ENCODE assay signal across 21 cellular contexts in the genomic region with DNA sequence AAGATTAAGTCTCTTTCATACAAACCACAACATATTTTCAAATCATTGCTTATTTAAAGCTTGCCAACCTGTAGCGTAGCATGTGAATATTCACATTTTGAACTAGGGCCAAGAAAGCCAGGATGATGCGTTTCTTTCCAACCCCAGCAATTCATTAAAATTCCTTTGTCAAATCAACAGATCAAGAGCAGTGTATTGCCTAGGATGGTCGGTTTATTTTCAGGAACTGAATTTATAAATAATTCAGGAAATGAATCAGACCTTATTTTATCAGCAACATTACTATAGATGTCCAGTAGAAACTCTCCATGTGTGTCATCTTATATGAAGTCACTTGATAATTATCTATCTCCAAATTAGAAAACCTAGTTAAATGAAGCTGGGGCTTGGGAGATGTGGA. TPM values are rescaled to one million over a fixed set of nuclear protein-coding genes. Genes with fewer than 3 reads are reported as not detected.
DNase-seq lines count a peak whose midpoint lies in the region; TF ChIP-seq lines count a peak whose summit lies in the region.
"Had no signal": no experiment of that assay in that cellular context is flagged by ENCODE, and none has a peak within 500 bp of the region (broad histone marks: within the 10 kb centered on the region; RNA-seq: fewer than 3 reads in every experiment).

No MANE protein-coding gene starts in this region.

- H3K36me3 ChIP-seq in brain microvascular endothelial cell (replicated peaks) (no peaks in the 10 kb centered on the region), thyroid gland (no peaks in the 10 kb centered on the region), right atrium auricular region (no peaks in the 10 kb centered on the region)
- H3K36me3 ChIP-seq: left ventricle myocardium inferior had no signal

- H3K27ac ChIP-seq in brain microvascular endothelial cell (no peak overlapping the region), thyroid gland (no peak overlapping the region), right atrium auricular region (no peak overlapping the region)
- H3K27ac ChIP-seq: left ventricle myocardium inferior had no signal

- H3K4me3 ChIP-seq in brain microvascular endothelial cell (ENCODE audit: low read depth, low read length) (no peak overlapping the region), thyroid gland (replicated peaks in 1 of 3) (no peak overlapping the region), right atrium auricular region (no peak overlapping the region)
- H3K4me3 ChIP-seq: left ventricle myocardium inferior had no signal

- intact Hi-C loops in thyroid gland (cut with DNase I): no loop called here

- H3K4me1 ChIP-seq in thyroid gland (peaks cover 0 to 4% of the 10 kb centered on the region in 2 donors), right atrium auricular region (no peaks in the 10 kb centered on the region)

- DNase-seq in AG20443 (ENCODE audit: low spot score) (peak; percentile 43), HT1080 (ENCODE audit: low read depth) (peak; percentile 29), brain microvascular endothelial cell (peak; percentile 49), kidney tubule cell (ENCODE audit: low spot score) (peak; percentile 51), ACHN (no peak), thyroid gland (no peak), amygdala (lab: John Stamatoyannopoulos, UW) (no peak), right atrium auricular region (ENCODE audit: low spot score) (no peak)
- DNase-seq: activated CD4-positive, alpha-beta memory T cell treated with anti-CD3 and anti-CD28 coated beads, Interleukin-2, amount 10 ng/mL, durations not matched to agents 7 days and 5 days; Calu3; caudate nucleus; H9; Karpas-422; left ventricle myocardium inferior; naive thymus-derived CD8-positive, alpha-beta T cell; NCI-H2081; NCI-H748 treated with DMSO at 0.1 percent for 48 hours; Right ventricle myocardium superior; stimulated activated CD4-positive, alpha-beta T cell treated with anti-CD3 and anti-CD28 coated beads, Interleukin-2, amount 100 ng/mL, for 24 hours; T1000; trophoblast cell had no signal

- 62 to 67% methylated on average over 3 of the region's 3 CpGs for WGBS in thyroid gland, 2 donors

- H3K27me3 ChIP-seq in brain microvascular endothelial cell (replicated peaks): no peaks in the 10 kb centered on the region
- H3K27me3 ChIP-seq in thyroid gland: no peaks in the 10 kb centered on the region
- no peaks in the 10 kb centered on the region for H3K27me3 ChIP-seq in right atrium auricular region

- TF ChIP-seq CTCF in brain microvascular endothelial cell (IDR thresholded peaks at IDR 0.05; ENCODE audit: low read depth, low read length, missing control alignments) (no peak), thyroid gland (IDR thresholded peaks at IDR 0.05) (no peak), right atrium auricular region (IDR thresholded peaks at IDR 0.05) (no peak)

- no peak for TF ChIP-seq POLR2A in thyroid gland (IDR thresholded peaks at IDR 0.05)

- H3K9me3 ChIP-seq in thyroid gland (no peaks in the 10 kb centered on the region), right atrium auricular region (no peaks in the 10 kb centered on the region)
- H3K9me3 ChIP-seq: left ventricle myocardium inferior had no signal

- in situ Hi-C loops in brain microvascular endothelial cell (cut with HindIII; ENCODE audit: low pct_ligation_motif_present, low sequenced_read_pairs) (no loop called here), ACHN (cut with HindIII; ENCODE audit: low pct_ligation_motif_present, low pct_unique_long_range_greater_than_20kb, low sequenced_read_pairs) (no loop called here)

RNA-seq across cellular contexts. Expression of a gene that starts 13.2 kb away (rescaled TPM):
- total RNA-seq in HT1080 (2014; rRNA removed; shearing (Covaris generic)): 12.0 and 16.8 TPM in 2 replicates
- 7.8 and 8.7 TPM in 2 replicates for polyA plus RNA-seq in HT1080 (2015; cell fraction: cytosol; rRNA removed)
- polyA plus RNA-seq in HT1080 (2015; cell fraction: nucleus; rRNA removed): 22.8 and 23.6 TPM in 2 replicates
- total RNA-seq in thyroid gland (10 to 100 TPM; 57.1 to 83.5 (median 65.2) TPM), right atrium auricular region (10 to 100 TPM; 16.3 to 50.4 TPM)

RNA-seq across cellular contexts. Expression of a gene that starts 48.7 kb away (rescaled TPM):
- 5.9 and 6.1 TPM in 2 replicates for total RNA-seq in HT1080 (2014; rRNA removed; shearing (Covaris generic))
- 10.5 and 14.6 TPM in 2 replicates for polyA plus RNA-seq in HT1080 (2015; cell fraction: cytosol; rRNA removed)
- 13.4 and 15.3 TPM in 2 replicates for polyA plus RNA-seq in HT1080 (2015; cell fraction: nucleus; rRNA removed)
- total RNA-seq in thyroid gland: 10 to 100 TPM; 13.9 to 38.6 (median 22.7) TPM
- 10 to 100 TPM; 21.2 to 25.5 TPM for total RNA-seq in right atrium auricular region

Comparison
In these comparisons a context has a peak if more than half of its experiments do, and no peak if none do; other contexts are left out.
1. DNase-seq: peak in AG20443 (single experiment), HT1080 (single experiment), brain microvascular endothelial cell (single experiment) and kidney tubule cell (single experiment); none in ACHN (single experiment), thyroid gland (0 of 2), amygdala (0 of 56) and right atrium auricular region (single experiment).